Comparison of ENCODE assay signal across 1 cellular context in the genomic region with DNA sequence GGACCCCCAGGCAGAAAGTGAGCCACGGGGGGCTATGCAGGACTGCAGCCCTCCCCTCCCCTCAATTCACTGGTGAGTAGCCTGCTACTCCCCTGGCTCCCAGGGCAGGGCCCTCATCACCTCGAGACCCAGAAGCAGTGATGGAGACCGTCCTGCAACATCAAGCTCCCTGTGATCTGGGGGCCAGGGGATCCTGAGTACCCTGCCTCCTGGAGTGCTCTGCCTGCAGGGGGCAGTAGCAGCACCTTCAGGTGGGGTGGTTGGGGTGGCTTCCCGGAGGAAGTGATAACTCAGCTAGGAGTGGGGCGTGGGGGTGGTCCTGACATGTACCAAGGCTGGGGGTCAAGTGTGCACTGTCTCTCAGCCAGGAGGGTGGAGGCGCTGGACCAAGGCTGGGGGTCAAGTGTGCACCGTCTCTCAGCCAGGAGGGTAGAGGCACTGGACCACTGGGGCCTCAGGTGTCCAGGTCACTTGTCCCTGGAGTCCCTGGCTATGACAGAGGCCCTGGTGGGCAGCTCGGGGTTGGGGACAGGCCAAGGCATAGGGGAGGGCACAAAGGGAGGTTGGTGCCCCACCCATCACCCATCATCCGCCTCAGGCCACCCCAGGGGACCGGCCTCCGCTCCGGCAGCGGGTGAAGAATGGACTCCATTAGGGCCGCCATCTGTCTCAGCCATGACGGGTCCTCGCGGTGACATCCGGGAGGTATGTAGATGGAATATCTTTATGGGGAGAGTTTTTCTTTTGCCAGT.
TF ChIP-seq lines count a peak whose summit lies in the region.

No MANE protein-coding gene starts in this region.

TF ChIP-seq in H1, 55 proteins besides CTCF, POLR2A, EP300 and RAD21:
- no peak for TF ChIP-seq SIN3A (conservative IDR thresholded peaks at IDR 0.05 in 1 of 2, IDR thresholded peaks at IDR 0.05 in 1 of 2; ENCODE audit: low read depth in 1 of 2, low read length in 2 of 2)
- no peak for TF ChIP-seq SUZ12 (IDR thresholded peaks at IDR 0.05; ENCODE audit: low read length)
- no peak for TF ChIP-seq HDAC6 (IDR thresholded peaks at IDR 0.05; ENCODE audit: low read depth, low read length)
- TF ChIP-seq SIX5 (IDR thresholded peaks at IDR 0.05; ENCODE audit: low read depth, low read length): no peak
- no peak for TF ChIP-seq MAFK (IDR thresholded peaks at IDR 0.05; ENCODE audit: low read depth, low read length)
- no peak for TF ChIP-seq SP1 (IDR thresholded peaks at IDR 0.05; ENCODE audit: low read depth, low read length)
- no peak for TF ChIP-seq BACH1 (IDR thresholded peaks at IDR 0.05; ENCODE audit: low read length)
- TF ChIP-seq RNF2 (IDR thresholded peaks at IDR 0.05; ENCODE audit: borderline replicate concordance, low read depth, low read length, missing control alignments, poor library complexity, severe bottlenecking): no peak
- TF ChIP-seq TAF1 (IDR thresholded peaks at IDR 0.05; ENCODE audit: low read depth, low read length): no peak
- no peak for TF ChIP-seq JUND (IDR thresholded peaks at IDR 0.05; ENCODE audit: low read length)
- TF ChIP-seq RXRA (IDR thresholded peaks at IDR 0.05; ENCODE audit: insufficient read depth, low read depth, low read length): no peak
- no peak for TF ChIP-seq KDM5A (IDR thresholded peaks at IDR 0.05; ENCODE audit: low read length)
- TF ChIP-seq SP4 (IDR thresholded peaks at IDR 0.05; ENCODE audit: low read length): no peak
TF ChIP-seq in H1: peak in this region for 0.
